In the genomic region with DNA sequence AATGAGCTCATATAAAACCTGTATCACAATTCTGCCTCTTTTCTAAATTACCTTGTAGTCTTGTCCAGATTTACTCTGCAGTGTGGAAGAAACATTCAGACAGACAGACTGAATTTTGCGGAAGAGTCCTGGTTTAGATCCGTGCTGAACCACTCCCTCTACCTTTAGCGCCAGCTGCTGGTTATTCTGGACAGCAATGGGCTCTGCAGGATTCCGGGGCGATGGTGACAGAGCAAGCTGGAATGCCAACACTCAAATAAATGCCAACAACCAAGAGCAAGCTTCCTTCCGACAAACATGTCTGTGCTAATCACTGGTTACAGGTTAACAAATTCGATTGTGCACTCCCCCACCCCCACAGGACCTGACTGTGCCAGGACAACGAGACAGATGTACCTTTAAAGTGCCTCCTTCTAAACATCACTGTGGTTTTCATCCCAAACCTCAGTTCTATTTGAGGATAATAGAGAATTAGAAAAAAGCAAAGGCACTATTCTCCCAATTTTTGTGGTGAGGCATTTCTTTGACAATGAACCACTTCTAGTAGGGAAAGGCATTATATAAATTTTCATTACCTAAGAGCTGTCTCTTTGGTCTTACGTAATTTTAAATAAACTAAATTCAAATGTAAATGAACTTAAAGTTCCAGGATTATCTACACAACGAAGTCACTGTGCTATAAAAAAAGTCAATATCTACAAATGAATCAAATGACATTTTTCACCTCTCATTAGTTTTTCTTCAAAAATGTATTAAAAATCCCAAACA, we compare ENCODE assay signal across 9 cellular contexts.
A peak's percentile ranks its signal among the peaks of the same experiment; 100 is the strongest.
DNase-seq lines count a peak whose midpoint lies in the region; ATAC-seq and TF ChIP-seq lines count a peak whose summit lies in the region.
"Had no signal": no experiment of that assay in that cellular context is flagged by ENCODE, and none has a peak within 500 bp of the region (broad histone marks: within the 10 kb centered on the region; RNA-seq: fewer than 3 reads in every experiment).

No MANE protein-coding gene starts in this region.

- peak; percentile 17 for DNase-seq in Daoy (ENCODE audit: low read depth)
- peak; percentile 95 for DNase-seq in RWPE1 (ENCODE audit: low spot score)
- peak; percentile 43 for DNase-seq in fibroblast of mammary gland (ENCODE audit: low read depth)
- DNase-seq in omental fat pad (ENCODE audit: low spot score) = no peak
- DNase-seq in T1000 (lab: John Stamatoyannopoulos, UW) = no peak
- no peak for DNase-seq in activated naive CD8-positive, alpha-beta T cell treated with anti-CD3 and anti-CD28 coated beads, Interleukin-2, amount 50 U/mL, for 24 hours

- H3K36me3 Mint-ChIP-seq in activated naive CD8-positive, alpha-beta T cell treated with anti-CD3 and anti-CD28 coated beads, Interleukin-2, amount 50 U/mL, for 24 hours (ENCODE audit: low read depth) = peaks cover 19% of the 10 kb centered on the region

- H3K27ac Mint-ChIP-seq in activated naive CD8-positive, alpha-beta T cell treated with anti-CD3 and anti-CD28 coated beads, Interleukin-2, amount 50 U/mL, for 24 hours = no peak overlapping the region

- peaks cover 11% of the 10 kb centered on the region for H3K4me1 Mint-ChIP-seq in activated naive CD8-positive, alpha-beta T cell treated with anti-CD3 and anti-CD28 coated beads, Interleukin-2, amount 50 U/mL, for 24 hours

- POLR2A ChIA-PET in RWPE1 (lab: Yijun Ruan, JAX; ENCODE audit: low non-redundant PET) = no interaction called here

- no peaks in the 10 kb centered on the region for H3K9me3 Mint-ChIP-seq in activated naive CD8-positive, alpha-beta T cell treated with anti-CD3 and anti-CD28 coated beads, Interleukin-2, amount 50 U/mL, for 24 hours

- peak overlapping the region; percentile 61 for H3K27ac ChIP-seq in RWPE1
- H3K27ac ChIP-seq: SK-N-MC had no signal

- H3K4me3 Mint-ChIP-seq in activated naive CD8-positive, alpha-beta T cell treated with anti-CD3 and anti-CD28 coated beads, Interleukin-2, amount 50 U/mL, for 24 hours = no peak overlapping the region

- TF ChIP-seq CTCF in RWPE1 (conservative IDR thresholded peaks at IDR 0.05; ENCODE audit: low read depth) (peak; percentile 95), fibroblast of mammary gland (conservative IDR thresholded peaks at IDR 0.05; ENCODE audit: control insufficient read depth, insufficient read depth, low read depth, low read length) (peak; percentile 47), omental fat pad (IDR thresholded peaks at IDR 0.05) (no peak)

- no peaks in the 10 kb centered on the region for H3K27me3 Mint-ChIP-seq in activated naive CD8-positive, alpha-beta T cell treated with anti-CD3 and anti-CD28 coated beads, Interleukin-2, amount 50 U/mL, for 24 hours

- CTCF ChIA-PET in RWPE1 (lab: Yijun Ruan, JAX) = interaction anchor here (0.5 to 2.3 kb wide), 17 partner anchors 11 to 618 kb away, joined by 3 to 20 read pairs (median 4); no protein-coding TSS in a partner anchor

- H3K4me3 ChIP-seq in fibroblast of mammary gland (ENCODE audit: control insufficient read depth, low read depth, low read length) = no peak overlapping the region
- H3K4me3 ChIP-seq: SK-N-MC had no signal

- ATAC-seq in omental fat pad (ENCODE audit: low FRiP score) = peak; percentile 78
- no peak for ATAC-seq in HG03442 (IDR thresholded peaks at IDR 0.05; ENCODE audit: unreplicated experiment)
- no peak for ATAC-seq in activated naive CD8-positive, alpha-beta T cell treated with anti-CD3 and anti-CD28 coated beads, Interleukin-2, amount 50 U/mL, for 24 hours
- no peak for ATAC-seq in GM21447 (IDR thresholded peaks at IDR 0.05; ENCODE audit: unreplicated experiment)

Comparison
In these comparisons a context has a peak if more than half of its experiments do, and no peak if none do; other contexts are left out.
1. DNase-seq: peak in Daoy (single experiment), RWPE1 (single experiment) and fibroblast of mammary gland (single experiment); none in omental fat pad (single experiment), T1000 (single experiment) and activated naive CD8-positive, alpha-beta T cell treated with anti-CD3 and anti-CD28 coated beads, Interleukin-2, amount 50 U/mL, for 24 hours (single experiment).
2. CTCF ChIP-seq: peak in RWPE1 (single experiment) and fibroblast of mammary gland (single experiment); none in omental fat pad (0 of 3).